In genomic region chr2:150485114-150485870, GRCh38 we compare ENCODE assay signal across 8 cellular contexts. TPM values are rescaled to one million over a fixed set of nuclear protein-coding genes. Genes with fewer than 3 reads are reported as not detected.
DNase-seq lines count a peak whose midpoint lies in the region; ATAC-seq, FAIRE-seq and TF ChIP-seq lines count a peak whose summit lies in the region.

No MANE protein-coding gene starts in this region.

- H3K9me3 ChIP-seq in mucosa of rectum (ENCODE audit: control insufficient read depth in 2 of 2, low read length in 2 of 2) = no peaks in the 10 kb centered on the region

- peak overlapping the region; percentile 95 to 97 for H3K4me3 ChIP-seq in mucosa of rectum (ENCODE audit: low read length in 2 of 2)

- H3K4me1 ChIP-seq in mucosa of rectum (ENCODE audit: control insufficient read depth in 2 of 2, insufficient read depth in 2 of 2, low read length in 2 of 2) = peaks cover 12 to 43% of the 10 kb centered on the region in 2 donors

- no peaks in the 10 kb centered on the region for H3K27me3 ChIP-seq in mucosa of rectum (ENCODE audit: control insufficient read depth in 2 of 2, insufficient read depth in 2 of 2, low read length in 2 of 2)

- peaks cover 0 to 11% of the 10 kb centered on the region in 2 donors for H3K36me3 ChIP-seq in mucosa of rectum (ENCODE audit: control insufficient read depth in 2 of 2, insufficient read depth in 2 of 2, low read length in 2 of 2)

- H3K27ac ChIP-seq in mucosa of rectum (ENCODE audit: low read depth in 2 of 2, low read length in 2 of 2) = peak overlapping the region; percentile 96

- FAIRE-seq in RCC 7860 (lab: Jason Lieb, UNC) = no peak

- H3K9ac ChIP-seq in mucosa of rectum (ENCODE audit: low read depth in 1 of 2, low read length in 2 of 2) = peak overlapping the region; percentile 88 to 99

- POLR2A ChIA-PET in GM10248 (lab: Yijun Ruan, JAX) = no interaction called here

- CTCF ChIA-PET in GM10248 (lab: Yijun Ruan, JAX) = no interaction called here

- ATAC-seq in HG02642 (IDR thresholded peaks at IDR 0.05; ENCODE audit: poor library complexity, unreplicated experiment) (no peak), GM21367 (IDR thresholded peaks at IDR 0.05; ENCODE audit: unreplicated experiment) (no peak)

- TF ChIP-seq CTCF in GM10248 (IDR thresholded peaks at IDR 0.05; ENCODE audit: control extremely low read depth, extremely low read depth, low read depth, missing control alignments) = no peak

- DNase-seq in GM10248 (ENCODE audit: extremely low spot score) (peak; percentile 24), HT-29 (ENCODE audit: low spot score) (peak; percentile 85), RCC 7860 (ENCODE audit: low spot score) (peak; percentile 60), fibroblast of gingiva (ENCODE audit: low read depth) (peak; percentile 70)
- DNase-seq in stimulated activated CD4-positive, alpha-beta T cell treated with anti-CD3 and anti-CD28 coated beads, Interleukin-4, amount 100 ng/mL, for 1 hour = no peak

RNA-seq across cellular contexts. Expression of gene RND3, which starts 2.2 kb away (rescaled TPM):
- total RNA-seq in HT-29 (2014; rRNA removed; shearing (Covaris generic)) = 48.0 and 63.4 TPM in 2 replicates
